Comparison of ENCODE assay signal across 8 cellular contexts in the genomic region with DNA sequence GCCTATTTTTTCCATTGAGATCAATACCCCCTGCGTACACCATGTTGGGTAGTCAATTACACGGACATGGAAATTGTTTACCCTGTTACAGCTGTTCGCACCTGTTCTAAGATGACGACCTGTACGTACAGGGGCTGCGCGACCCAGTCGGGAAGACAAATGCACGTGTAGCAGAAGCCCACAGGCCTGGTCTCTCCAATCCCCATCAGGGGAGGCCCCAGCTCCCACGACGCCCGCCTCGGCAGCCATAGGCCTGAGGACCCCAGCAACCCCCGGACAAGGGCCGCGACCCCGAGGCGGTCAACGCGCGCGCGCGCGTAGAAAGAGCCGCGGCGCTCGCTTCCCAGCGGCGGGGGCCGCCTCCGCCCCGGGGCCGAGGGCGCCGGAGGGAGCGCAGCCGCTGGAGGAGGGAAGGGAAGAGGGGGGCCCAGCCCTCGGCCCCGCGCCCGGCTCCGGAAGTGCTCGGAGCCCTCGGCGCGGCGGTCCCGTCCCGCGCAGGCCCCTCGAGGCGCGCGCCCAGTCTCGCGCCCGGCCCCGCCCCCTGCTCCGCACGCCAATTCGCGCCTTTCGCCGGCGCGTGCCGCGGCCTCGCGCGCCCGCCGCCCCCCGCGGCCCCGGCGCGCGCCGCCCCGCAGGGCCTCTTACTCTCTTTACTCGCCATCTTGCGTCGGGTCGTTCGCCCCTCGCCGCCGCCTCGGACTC. TPM values are rescaled to one million over a fixed set of nuclear protein-coding genes. Genes with fewer than 3 reads are reported as not detected.
DNase-seq lines count a peak whose midpoint lies in the region; ATAC-seq and TF ChIP-seq lines count a peak whose summit lies in the region.

No MANE protein-coding gene starts in this region.

- H3K27ac Mint-ChIP-seq in Calu3 (ENCODE audit: unreplicated experiment), result peak overlapping the region; percentile 89

- peaks cover 22% of the 10 kb centered on the region for H3K36me3 ChIP-seq in iPS-18a (ENCODE audit: control insufficient read depth, low read depth, low read length)

- H3K4me1 ChIP-seq in iPS-18a (ENCODE audit: control insufficient read depth, low read depth, low read length), result peaks cover 21% of the 10 kb centered on the region

- peak; percentile 26 for ATAC-seq in HG03565 (IDR thresholded peaks at IDR 0.05; ENCODE audit: unreplicated experiment)

- peak overlapping the region; percentile 96 for H3K4me3 Mint-ChIP-seq in Calu3 (ENCODE audit: low read depth, unreplicated experiment)

- TF ChIP-seq CTCF in Calu3 (IDR thresholded peaks at IDR 0.05; ENCODE audit: unreplicated experiment) (no peak), GM20000 (IDR thresholded peaks at IDR 0.05; ENCODE audit: extremely low read depth, missing control alignments) (no peak)

- H3K4me1 Mint-ChIP-seq in Calu3 (ENCODE audit: low read depth, unreplicated experiment), result peaks cover 23% of the 10 kb centered on the region

- H3K4me3 ChIP-seq in iPS-18a (ENCODE audit: low read length), result peak overlapping the region; percentile 98

- H3K36me3 Mint-ChIP-seq in Calu3 (ENCODE audit: insufficient read depth, unreplicated experiment), result peaks cover 45% of the 10 kb centered on the region

- BruUV-seq in Calu3 (replicated peaks; lab: Mats Ljungman, UMichigan), result no TSS peak

- DNase-seq in Calu3 (peak; percentile 67), GM20000 (ENCODE audit: low spot score) (peak; percentile 69), SK-N-DZ (ENCODE audit: low spot score) (peak; percentile 18), astrocyte of the hippocampus (ENCODE audit: low read depth, low spot score) (peak; percentile 61), dedifferentiated amniotic fluid mesenchymal stem cell (ENCODE audit: extremely low spot score) (no peak)
- DNase-seq in stimulated activated CD4-positive, alpha-beta T cell treated with anti-CD3 and anti-CD28 coated beads, Interleukin-12 subunit alpha, Interleukin-12 subunit beta, amount 100 ng/mL, for 4 hours, result peak; percentile 50

- no peaks in the 10 kb centered on the region for H3K27me3 ChIP-seq in iPS-18a (ENCODE audit: control insufficient read depth, insufficient read depth, low read length)

- no peaks in the 10 kb centered on the region for H3K9me3 Mint-ChIP-seq in Calu3 (ENCODE audit: low read depth, unreplicated experiment)

- no peaks in the 10 kb centered on the region for H3K27me3 Mint-ChIP-seq in Calu3 (ENCODE audit: unreplicated experiment)

- no peaks in the 10 kb centered on the region for H3K9me3 ChIP-seq in iPS-18a (ENCODE audit: control insufficient read depth, low read depth, low read length)

- CTCF ChIA-PET in Calu3 (lab: Charles Lee), result no interaction called here

- H3K27ac ChIP-seq in iPS-18a (ENCODE audit: low read length), result peak overlapping the region; percentile 66

- H3K9ac ChIP-seq in iPS-18a (ENCODE audit: low read length), result peak overlapping the region; percentile 91

- intact Hi-C loops in Calu3 (cut with micrococcal nuclease; ENCODE audit: unreplicated experiment), result no loop called here

RNA-seq across cellular contexts. Expression of a gene that starts 0.6 kb away (rescaled TPM):
- 183 and 196 TPM in 2 replicates for total RNA-seq in Calu3 (2022)
- 168 and 186 TPM in 2 replicates for polyA plus RNA-seq in SK-N-DZ (2014; cell fraction: cytosol; rRNA removed)
- 211 and 230 TPM in 2 replicates for polyA plus RNA-seq in SK-N-DZ (2014; cell fraction: nucleus; rRNA removed)
